28 cellular contexts compared by ENCODE assay signal in the genomic region with DNA sequence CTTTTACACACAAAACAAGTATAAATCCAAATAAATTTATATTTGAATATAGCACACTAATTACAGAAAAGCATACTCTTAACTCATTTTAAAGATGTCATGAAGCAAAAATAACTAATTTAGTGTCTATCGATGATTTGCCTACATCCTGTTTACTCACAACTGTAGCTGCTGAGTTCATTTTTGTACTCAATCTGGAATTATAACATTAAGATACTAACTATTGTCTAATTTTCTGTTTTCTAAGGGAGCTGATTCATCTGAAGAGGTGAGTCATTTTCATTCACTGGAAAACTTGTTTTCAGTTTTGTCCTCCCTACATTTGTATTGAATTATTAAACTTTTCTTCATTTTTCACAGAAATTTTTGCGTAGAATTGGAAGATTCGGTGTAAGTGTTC. TPM values are rescaled to one million over a fixed set of nuclear protein-coding genes. Genes with fewer than 3 reads are reported as not detected.
A peak's percentile ranks its signal among the peaks of the same experiment; 100 is the strongest.
DNase-seq lines count a peak whose midpoint lies in the region; ATAC-seq, FAIRE-seq and TF ChIP-seq lines count a peak whose summit lies in the region.
"Had no signal": no experiment of that assay in that cellular context is flagged by ENCODE, and none has a peak within 500 bp of the region (broad histone marks: within the 10 kb centered on the region; RNA-seq: fewer than 3 reads in every experiment).

No MANE protein-coding gene starts in this region.

- no peaks in the 10 kb centered on the region for H4K20me1 ChIP-seq in astrocyte (ENCODE audit: insufficient read depth, low read length)

- H3K4me2 ChIP-seq in astrocyte (ENCODE audit: low read length): no peak overlapping the region

- no peaks in the 10 kb centered on the region for H3K36me3 Mint-ChIP-seq in astrocyte (ENCODE audit: low read depth, unreplicated experiment)
- H3K36me3 Mint-ChIP-seq: WTC11 had no signal

- DNase-seq in astrocyte (ENCODE audit: low read depth): peak; percentile 4
- DNase-seq in foreskin keratinocyte: peak in 1 of 2 donors; percentile 36
- no peak for DNase-seq in NCI-H446 treated with DMSO at 0.1 percent for 48 hours (lab: John Stamatoyannopoulos, UW)
- no peak for DNase-seq in kidney
- DNase-seq: activated CD4-positive, alpha-beta T cell treated with anti-CD3 and anti-CD28 coated beads, Interleukin-2, amount 50 U/mL, for 48 hours; activated effector memory CD4-positive, alpha-beta T cell treated with anti-CD3 and anti-CD28 coated beads, Interleukin-2, amount 50 U/mL, for 16 hours; central memory CD4-positive, alpha-beta T cell; DMS 273 treated with DMSO at 0.1 percent for 48 hours; head of caudate nucleus; left ventricle myocardium superior; NCI-H1105 treated with DMSO at 0.1 percent for 48 hours; NCI-H2081 treated with DMSO at 0.1 percent for 48 hours; NCI-H524; posterior cingulate gyrus; stimulated activated CD4-positive, alpha-beta T cell treated with anti-CD3 and anti-CD28 coated beads, Interleukin-1b, Interleukin-23, amount 100 ng/mL, for 48 hours; stimulated activated naive CD4-positive, alpha-beta T cell; T-helper 9 cell had no signal

- intact Hi-C loops in kidney (cut with DNase I): no loop called here

- H2AFZ ChIP-seq in astrocyte (ENCODE audit: low read depth, low read length): no peak overlapping the region

- H3K4me1 Mint-ChIP-seq in astrocyte (ENCODE audit: low read depth, unreplicated experiment): no peaks in the 10 kb centered on the region
- H3K4me1 Mint-ChIP-seq: neural crest cell had no signal

- no peak overlapping the region for H3K27ac Mint-ChIP-seq in astrocyte (ENCODE audit: unreplicated experiment)
- H3K27ac Mint-ChIP-seq: WTC11 had no signal

- FAIRE-seq in astrocyte (lab: Jason Lieb, UNC) (no peak), kidney (lab: Jason Lieb, UNC) (no peak)
- FAIRE-seq: GM12891 had no signal

- no peaks in the 10 kb centered on the region for H3K9me3 ChIP-seq in astrocyte (ENCODE audit: insufficient read depth, low read depth, low read length)
- H3K9me3 ChIP-seq in kidney (ENCODE audit: control insufficient read depth in 1 of 2, low read length in 2 of 2): no peaks in the 10 kb centered on the region

- no peak overlapping the region for H3K4me3 ChIP-seq in astrocyte (ENCODE audit: insufficient read depth, low read depth, low read length)
- no peak overlapping the region for H3K4me3 ChIP-seq in kidney (ENCODE audit: low read length in 2 of 2)

- TF ChIP-seq CTCF in astrocyte (IDR thresholded peaks at IDR 0.05; ENCODE audit: insufficient read depth, low read depth, low read length) (no peak), foreskin keratinocyte (conservative IDR thresholded peaks at IDR 0.05) (no peak), kidney (IDR thresholded peaks at IDR 0.05; ENCODE audit: borderline replicate concordance, extremely low read depth, insufficient read depth) (no peak)

- H3K27me3 Mint-ChIP-seq in astrocyte (ENCODE audit: low read depth, unreplicated experiment): no peaks in the 10 kb centered on the region

- H3K36me3 ChIP-seq in astrocyte (ENCODE audit: insufficient read depth, low read length): no peaks in the 10 kb centered on the region
- no peaks in the 10 kb centered on the region for H3K36me3 ChIP-seq in kidney (ENCODE audit: control insufficient read depth in 1 of 2, insufficient read depth in 2 of 2, low read length in 2 of 2)

- H3K27ac ChIP-seq in astrocyte (ENCODE audit: low read depth, low read length): no peak overlapping the region
- peak overlapping the region; percentile 29 for H3K27ac ChIP-seq in foreskin keratinocyte
- H3K27ac ChIP-seq in kidney (ENCODE audit: low read depth in 2 of 2, low read length in 2 of 2): no peak overlapping the region

- H3K27me3 ChIP-seq in astrocyte (ENCODE audit: insufficient read depth, low read length) (no peaks in the 10 kb centered on the region), foreskin keratinocyte (no peaks in the 10 kb centered on the region)

- H3K4me3 Mint-ChIP-seq in astrocyte (ENCODE audit: unreplicated experiment): no peak overlapping the region
- H3K4me3 Mint-ChIP-seq: neural crest cell, WTC11 had no signal

- H3K79me2 ChIP-seq in astrocyte (ENCODE audit: insufficient read depth, low read length): no peaks in the 10 kb centered on the region

- H3K9ac ChIP-seq in astrocyte (ENCODE audit: low read length) (no peak overlapping the region), kidney (ENCODE audit: low read length in 2 of 2) (no peak overlapping the region)

- H3K4me1 ChIP-seq in astrocyte (ENCODE audit: insufficient read depth, low read length) (no peaks in the 10 kb centered on the region), foreskin keratinocyte (peaks cover 3% of the 10 kb centered on the region), kidney (ENCODE audit: control insufficient read depth in 1 of 2, insufficient read depth in 1 of 2, low read depth in 1 of 2, low read length in 2 of 2) (no peaks in the 10 kb centered on the region)

- ATAC-seq in GM18867 (IDR thresholded peaks at IDR 0.05; ENCODE audit: unreplicated experiment): peak; percentile 54
- ATAC-seq in HG03378 (IDR thresholded peaks at IDR 0.05; ENCODE audit: unreplicated experiment): peak; percentile 47
- peak; percentile 84 for ATAC-seq in foreskin keratinocyte
- ATAC-seq in HG03108 (IDR thresholded peaks at IDR 0.05; ENCODE audit: unreplicated experiment): no peak
- no peak for ATAC-seq in GM21515 (IDR thresholded peaks at IDR 0.05; ENCODE audit: unreplicated experiment)
- ATAC-seq: esophagus mucosa, left ventricle myocardium superior, WTC11 had no signal

- H3K9me3 Mint-ChIP-seq in astrocyte (ENCODE audit: unreplicated experiment): no peaks in the 10 kb centered on the region
- H3K9me3 Mint-ChIP-seq: neural crest cell, WTC11 had no signal

RNA-seq across cellular contexts. Expression of gene STATH, which starts 3.7 kb away (rescaled TPM):
- total RNA-seq in astrocyte (not detected in 2 replicates), foreskin keratinocyte (not detected in 2 replicates), kidney (not detected)
- polyA plus RNA-seq in foreskin keratinocyte (not detected in 2 replicates), kidney (ENCODE audit: insufficient read depth, low read depth, low replicate concordance) (not detected)
- total RNA-seq: esophagus mucosa, left ventricle myocardium superior, LHCN-M2, mucosa of gallbladder, neural crest cell, WTC11 had no signal
- polyA plus RNA-seq: adipose tissue had no signal

RNA-seq across cellular contexts. Expression of gene HTN3, which starts 28.8 kb away (rescaled TPM):
- not detected in 2 replicates for total RNA-seq in astrocyte
- total RNA-seq in foreskin keratinocyte: not detected in 2 replicates
- polyA plus RNA-seq in foreskin keratinocyte: not detected in 2 replicates
- total RNA-seq in kidney: not detected
- polyA plus RNA-seq in kidney (ENCODE audit: insufficient read depth, low read depth, low replicate concordance): not detected
- total RNA-seq: esophagus mucosa, left ventricle myocardium superior, LHCN-M2, mucosa of gallbladder, neural crest cell, WTC11 had no signal
- polyA plus RNA-seq: adipose tissue had no signal

RNA-seq across cellular contexts. Expression of gene CSN2, which starts 33.9 kb away (rescaled TPM):
- total RNA-seq in astrocyte (not detected in 2 replicates), foreskin keratinocyte (not detected in 2 replicates), kidney (not detected)
- polyA plus RNA-seq in foreskin keratinocyte (not detected in 2 replicates), kidney (ENCODE audit: insufficient read depth, low read depth, low replicate concordance) (not detected)
- total RNA-seq: esophagus mucosa, left ventricle myocardium superior, LHCN-M2, mucosa of gallbladder, neural crest cell, WTC11 had no signal
- polyA plus RNA-seq: adipose tissue had no signal

RNA-seq across cellular contexts. Expression of gene HTN1, which starts 50.8 kb away (rescaled TPM):
- total RNA-seq in astrocyte: not detected in 2 replicates
- not detected in 2 replicates for total RNA-seq in foreskin keratinocyte
- polyA plus RNA-seq in foreskin keratinocyte: not detected in 2 replicates
- total RNA-seq in kidney: not detected
- polyA plus RNA-seq in kidney (ENCODE audit: insufficient read depth, low read depth, low replicate concordance): not detected
- total RNA-seq: esophagus mucosa, left ventricle myocardium superior, LHCN-M2, mucosa of gallbladder, neural crest cell, WTC11 had no signal
- polyA plus RNA-seq: adipose tissue had no signal

Comparison
In these comparisons a context has a peak if more than half of its experiments do, and no peak if none do; other contexts are left out.
1. ATAC-seq: peak in GM18867 (single experiment), HG03378 (single experiment) and foreskin keratinocyte (single experiment); none in HG03108 (single experiment) and GM21515 (single experiment).